In genomic region chr3:112604536-112604935, GRCh38 we compare ENCODE assay signal across 1 cellular context.
TF ChIP-seq lines count a peak whose summit lies in the region.

No MANE protein-coding gene starts in this region.

TF ChIP-seq in GM12878, 131 proteins besides CTCF, POLR2A, EP300 and RAD21:
- TF ChIP-seq KDM1A (IDR thresholded peaks at IDR 0.05; ENCODE audit: borderline replicate concordance), result no peak
- TF ChIP-seq RUNX3 (IDR thresholded peaks at IDR 0.05; ENCODE audit: low read length), result peak; percentile 17; the same call in 1 of the 2 replicates
